In the genomic region with DNA sequence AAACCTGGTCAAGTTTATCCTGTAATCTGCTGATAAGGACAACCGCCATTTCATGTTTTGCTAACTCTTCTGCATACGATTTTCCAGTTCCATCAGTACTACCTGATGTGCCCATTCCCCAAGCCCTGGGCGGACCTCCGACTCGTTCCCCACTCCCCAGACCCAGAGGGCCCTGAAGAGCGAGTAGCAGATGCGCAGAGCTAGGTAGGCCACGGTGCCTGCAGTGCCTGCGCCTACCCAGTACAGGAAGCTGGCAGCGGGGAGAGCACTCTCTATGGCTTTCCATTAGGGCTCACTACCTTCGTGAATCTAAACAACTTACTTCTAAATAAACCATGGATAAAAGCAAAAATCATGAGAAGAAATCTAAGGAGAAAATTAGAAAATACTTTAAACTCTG, we compare ENCODE assay signal across 21 cellular contexts. TPM values are rescaled to one million over a fixed set of nuclear protein-coding genes. Genes with fewer than 3 reads are reported as not detected.
DNase-seq lines count a peak whose midpoint lies in the region; ATAC-seq, FAIRE-seq and TF ChIP-seq lines count a peak whose summit lies in the region.
"Had no signal": no experiment of that assay in that cellular context is flagged by ENCODE, and none has a peak within 500 bp of the region (broad histone marks: within the 10 kb centered on the region; RNA-seq: fewer than 3 reads in every experiment).

No MANE protein-coding gene starts in this region.

- no peaks in the 10 kb centered on the region for H3K36me3 Mint-ChIP-seq in GM23338 (ENCODE audit: low read depth)
- no peaks in the 10 kb centered on the region for H3K36me3 Mint-ChIP-seq in natural killer cell treated with Interleukin-12 subunit alpha and Interleukin-12 subunit beta and Interleukin-15 and Interleukin-18, amount 100 ng/mL, for 72 hours
- H3K36me3 Mint-ChIP-seq: CD8-positive, alpha-beta T cell had no signal

- no peak overlapping the region for H4K8ac ChIP-seq in IMR-90 (ENCODE audit: low read depth in 2 of 2, low read length in 2 of 2)
- H4K8ac ChIP-seq in neuronal stem cell (ENCODE audit: low read depth, low read length): no peak overlapping the region

- CTCF ChIA-PET in IMR-90 (lab: Yijun Ruan, JAX): no interaction called here
- CTCF ChIA-PET in K562 (lab: Yijun Ruan, JAX; ENCODE audit: low intra/inter-chr PET ratio): no interaction called here

- POLR2A ChIA-PET in IMR-90 (lab: Charles Lee; ENCODE audit: unreplicated experiment): no interaction called here
- POLR2A ChIA-PET in K562 (lab: Yijun Ruan, JAX): no interaction called here

- no peaks in the 10 kb centered on the region for H3F3A ChIP-seq in GM23338 (replicated peaks; ENCODE audit: low read depth)

- ATAC-seq in GM23338 (peak; percentile 78), IMR-90 (ENCODE audit: low read depth) (no peak), K562 (no peak; the same call in 2 of the 3 replicates), HG03521 (IDR thresholded peaks at IDR 0.05; ENCODE audit: unreplicated experiment) (no peak)
- no peak for ATAC-seq in natural killer cell treated with Interleukin-12 subunit alpha and Interleukin-12 subunit beta and Interleukin-15 and Interleukin-18, amount 100 ng/mL, for 72 hours
- ATAC-seq: A549; CD8-positive, alpha-beta T cell had no signal

- no peaks in the 10 kb centered on the region for H3K27me3 Mint-ChIP-seq in GM23338 (ENCODE audit: insufficient read depth, low read depth, poor library complexity)
- H3K27me3 Mint-ChIP-seq in natural killer cell treated with Interleukin-12 subunit alpha and Interleukin-12 subunit beta and Interleukin-15 and Interleukin-18, amount 100 ng/mL, for 72 hours: peaks cover 18 to 27% of the 10 kb centered on the region in 2 donors

- no peaks in the 10 kb centered on the region for H3K79me2 ChIP-seq in GM23338 (replicated peaks; ENCODE audit: insufficient read depth)
- H3K79me2 ChIP-seq in K562 (ENCODE audit: control insufficient read depth, insufficient read depth, low read length): no peaks in the 10 kb centered on the region

- H2AFZ ChIP-seq in GM23338: no peak overlapping the region; the same call in 1 of the 2 replicates
- peak overlapping the region; percentile 41 for H2AFZ ChIP-seq in IMR-90 (replicated peaks; ENCODE audit: low read length, poor library complexity)
- H2AFZ ChIP-seq in K562 (ENCODE audit: low read depth, low read length): peak overlapping the region; percentile 16; the same call in 1 of the 2 replicates
- H2AFZ ChIP-seq in neuronal stem cell (ENCODE audit: low read length): no peak overlapping the region

- H2BK120ac ChIP-seq in IMR-90 (ENCODE audit: low read depth, low read length) (no peak overlapping the region), neuronal stem cell (ENCODE audit: low read depth, low read length) (no peak overlapping the region)

- H3K9me2 ChIP-seq in GM23338 (ENCODE audit: insufficient read depth): no peaks in the 10 kb centered on the region

- H4K5ac ChIP-seq in IMR-90 (ENCODE audit: low read depth, low read length): no peak overlapping the region

- H3K4me3 ChIP-seq in GM23338: no peak overlapping the region
- no peak overlapping the region for H3K4me3 ChIP-seq in IMR-90 (ENCODE audit: insufficient read depth, low read depth, low read length)
- no peak overlapping the region for H3K4me3 ChIP-seq in K562
- no peak overlapping the region for H3K4me3 ChIP-seq in neuronal stem cell (ENCODE audit: low read length in 2 of 2)
- H3K4me3 ChIP-seq in colonic mucosa: no peak overlapping the region
- H3K4me3 ChIP-seq: A549; BLaER1 treated with 17β-estradiol and CSF1 and Interleukin-3, amounts not matched to agents 10 nM and 100 nM had no signal

- no peak overlapping the region for H3K27ac Mint-ChIP-seq in GM23338
- no peak overlapping the region for H3K27ac Mint-ChIP-seq in natural killer cell treated with Interleukin-12 subunit alpha and Interleukin-12 subunit beta and Interleukin-15 and Interleukin-18, amount 100 ng/mL, for 72 hours
- H3K27ac Mint-ChIP-seq: B cell; CD4-positive, alpha-beta T cell; CD8-positive, alpha-beta T cell had no signal

- TF ChIP-seq EP300 in K562 (IDR thresholded peaks at IDR 0.05; ENCODE audit: low read length): no peak

- H3K9me3 ChIP-seq in IMR-90 (ENCODE audit: control insufficient read depth, insufficient read depth, low read length) (no peaks in the 10 kb centered on the region), K562 (replicated peaks; ENCODE audit: control insufficient read depth, insufficient read depth, low read depth, low read length) (no peaks in the 10 kb centered on the region), neuronal stem cell (replicated peaks in 1 of 2; ENCODE audit: control insufficient read depth in 2 of 2, insufficient read depth in 1 of 2, low read depth in 1 of 2, low read length in 2 of 2) (no peaks in the 10 kb centered on the region), colonic mucosa (no peaks in the 10 kb centered on the region)
- H3K9me3 ChIP-seq: A549; BLaER1 treated with 17β-estradiol and CSF1 and Interleukin-3, amounts not matched to agents 10 nM and 100 nM; Caco-2 had no signal

- intact Hi-C loops in IMR-90 (cut with micrococcal nuclease) (no loop called here), K562 (cut with micrococcal nuclease) (no loop called here), colonic mucosa (cut with DNase I) (no loop called here)

- H2AK5ac ChIP-seq in IMR-90 (ENCODE audit: low read depth, low read length): no peak overlapping the region
- no peak overlapping the region for H2AK5ac ChIP-seq in neuronal stem cell (ENCODE audit: low read depth, low read length)

- TF ChIP-seq RAD21 in IMR-90 (IDR thresholded peaks at IDR 0.05; ENCODE audit: low read length) (no peak), K562 (CRISPR knock-in tag; conservative IDR thresholded peaks at IDR 0.05 in 1 of 2, IDR thresholded peaks at IDR 0.05 in 1 of 2) (no peak)

- no peak overlapping the region for H2BK20ac ChIP-seq in IMR-90 (ENCODE audit: low read depth, low read length)

- H2BK5ac ChIP-seq in IMR-90 (ENCODE audit: low read depth, low read length, poor library complexity, severe bottlenecking): no peak overlapping the region
- H2BK5ac ChIP-seq in neuronal stem cell (ENCODE audit: low read length): no peak overlapping the region

- in situ Hi-C loops in IMR-90 (cut with MboI; ENCODE audit: low sequenced_read_pairs): no loop called here
- in situ Hi-C loops in K562 (cut with MboI): no loop called here

- H3K14ac ChIP-seq in IMR-90 (replicated peaks; ENCODE audit: low read depth, low read length): no peak overlapping the region
- no peak overlapping the region for H3K14ac ChIP-seq in neuronal stem cell (ENCODE audit: low read length)

- dilution Hi-C loops in IMR-90 (cut with HindIII; ENCODE audit: low sequenced_read_pairs, unreplicated experiment): no loop called here

- H4K91ac ChIP-seq in IMR-90 (ENCODE audit: insufficient read depth, low read depth, low read length): no peak overlapping the region
- no peak overlapping the region for H4K91ac ChIP-seq in neuronal stem cell (ENCODE audit: low read depth, low read length, poor library complexity)

- no peaks in the 10 kb centered on the region for H3K36me3 ChIP-seq in GM23338 (ENCODE audit: insufficient read depth)
- H3K36me3 ChIP-seq in IMR-90 (ENCODE audit: control insufficient read depth, insufficient read depth, low read length): no peaks in the 10 kb centered on the region
- no peaks in the 10 kb centered on the region for H3K36me3 ChIP-seq in K562 (ENCODE audit: control insufficient read depth, insufficient read depth, low read length)
- H3K36me3 ChIP-seq in neuronal stem cell (replicated peaks in 1 of 2; ENCODE audit: control insufficient read depth in 2 of 2, insufficient read depth in 2 of 2, low read length in 2 of 2): no peaks in the 10 kb centered on the region
- no peaks in the 10 kb centered on the region for H3K36me3 ChIP-seq in colonic mucosa
- H3K36me3 ChIP-seq: BLaER1 treated with 17β-estradiol and CSF1 and Interleukin-3, amounts not matched to agents 10 nM and 100 nM had no signal

- BruUV-seq in IMR-90 (replicated peaks; lab: Mats Ljungman, UMichigan): no TSS peak
- BruUV-seq in K562 (replicated peaks; lab: Mats Ljungman, UMichigan): no TSS peak

- no peak overlapping the region for H2BK12ac ChIP-seq in neuronal stem cell (ENCODE audit: low read length)

- no peak for FAIRE-seq in K562 (lab: Jason Lieb, UNC)
- FAIRE-seq: A549, D721Med, GM12891 had no signal

- 90% methylated on average over 4 of the region's 11 CpGs; no CpG with 5 or more reads in 1 of the 2 experiments for WGBS in IMR-90 (ENCODE audit: extremely low coverage in 2 of 2, insufficient read length in 1 of 2), 2 experiments
- WGBS in K562 (ENCODE audit: insufficient coverage, low coverage, missing lambda C conversion rate): 57% methylated on average over 11 of the region's 11 CpGs
- WGBS in neuronal stem cell (ENCODE audit: extremely low coverage in 2 of 2, insufficient read length in 2 of 2, insufficient replicate concordance in 1 of 2), 2 donors: no CpG with 5 or more reads among the region's 11 CpGs

- no peaks in the 10 kb centered on the region for H3K9me3 Mint-ChIP-seq in GM23338
- no peaks in the 10 kb centered on the region for H3K9me3 Mint-ChIP-seq in natural killer cell treated with Interleukin-12 subunit alpha and Interleukin-12 subunit beta and Interleukin-15 and Interleukin-18, amount 100 ng/mL, for 72 hours
- H3K9me3 Mint-ChIP-seq: CD4-positive, alpha-beta T cell; CD8-positive, alpha-beta T cell had no signal

- H3K79me1 ChIP-seq in IMR-90 (ENCODE audit: low read depth in 1 of 2, low read length in 2 of 2) (no peaks in the 10 kb centered on the region), neuronal stem cell (ENCODE audit: low read depth, low read length) (no peaks in the 10 kb centered on the region)

- H3K27ac ChIP-seq in GM23338 (ENCODE audit: low read depth): no peak overlapping the region
- H3K27ac ChIP-seq in IMR-90 (ENCODE audit: insufficient read depth, low read length): no peak overlapping the region
- H3K27ac ChIP-seq in K562 (ENCODE audit: extremely low read depth, low read depth, low read length): no peak overlapping the region
- no peak overlapping the region for H3K27ac ChIP-seq in neuronal stem cell (replicated peaks; ENCODE audit: low read length)
- H3K27ac ChIP-seq in colonic mucosa: no peak overlapping the region
- H3K27ac ChIP-seq: 22Rv1; A549; BLaER1 treated with 17β-estradiol and CSF1 and Interleukin-3, amounts not matched to agents 10 nM and 100 nM; C4-2B had no signal

- DNase-seq in GM23338 (ENCODE audit: low spot score) (no peak), IMR-90 (no peak), K562 (ENCODE audit: extremely low read depth in 1 of 4, low spot score in 3 of 4) (no peak), neuronal stem cell (ENCODE audit: low spot score) (no peak), colonic mucosa (no peak)
- no peak for DNase-seq in natural killer cell treated with Interleukin-12 subunit alpha and Interleukin-12 subunit beta and Interleukin-15 and Interleukin-18, amount 100 ng/mL, for 72 hours (ENCODE audit: low spot score)
- DNase-seq: AML-193; Caco-2; Calu3; CD4-positive, alpha-beta T cell; CD8-positive, alpha-beta T cell; DMS79 treated with DMSO at 0.1 percent for 48 hours; GF-D8 had no signal

- no peak overlapping the region for H3K18ac ChIP-seq in IMR-90 (ENCODE audit: low read depth, low read length)
- H3K18ac ChIP-seq in neuronal stem cell (ENCODE audit: low read length): no peak overlapping the region

- H3K9ac ChIP-seq in IMR-90 (ENCODE audit: low read depth, low read length): no peak overlapping the region
- H3K9ac ChIP-seq in K562 (ENCODE audit: insufficient read depth in 1 of 2, low read depth in 2 of 2, low read length in 2 of 2): no peak overlapping the region; a peak in 1 of 4 replicates
- no peak overlapping the region for H3K9ac ChIP-seq in neuronal stem cell (ENCODE audit: low read depth, low read length, poor library complexity)
- no peak overlapping the region for H3K9ac ChIP-seq in colonic mucosa (ENCODE audit: low read depth in 2 of 2, low read length in 2 of 2)
- H3K9ac ChIP-seq: BLaER1 treated with 17β-estradiol and CSF1 and Interleukin-3, amounts not matched to agents 10 nM and 100 nM had no signal

- H3K4me2 ChIP-seq in GM23338: no peak overlapping the region
- no peak overlapping the region for H3K4me2 ChIP-seq in IMR-90 (ENCODE audit: low read depth, low read length)
- no peak overlapping the region for H3K4me2 ChIP-seq in K562 (ENCODE audit: insufficient read depth, low read length)
- H3K4me2 ChIP-seq in neuronal stem cell (ENCODE audit: insufficient read depth, low read length, poor library complexity, severe bottlenecking): no peak overlapping the region
- H3K4me2 ChIP-seq: A549; BLaER1 treated with 17β-estradiol and CSF1 and Interleukin-3, amounts not matched to agents 10 nM and 100 nM had no signal

- no peak overlapping the region for H3K4me3 Mint-ChIP-seq in GM23338
- no peak overlapping the region for H3K4me3 Mint-ChIP-seq in natural killer cell treated with Interleukin-12 subunit alpha and Interleukin-12 subunit beta and Interleukin-15 and Interleukin-18, amount 100 ng/mL, for 72 hours
- H3K4me3 Mint-ChIP-seq: B cell; CD4-positive, alpha-beta T cell; CD8-positive, alpha-beta T cell had no signal

- H4K20me1 ChIP-seq in GM23338 (replicated peaks; ENCODE audit: insufficient read depth): no peaks in the 10 kb centered on the region; the same call in 1 of the 2 replicates
- no peaks in the 10 kb centered on the region for H4K20me1 ChIP-seq in IMR-90 (ENCODE audit: insufficient read depth, low read length)
- no peaks in the 10 kb centered on the region for H4K20me1 ChIP-seq in K562 (replicated peaks; ENCODE audit: control insufficient read depth, insufficient read depth, low read length)

- H3K27me3 ChIP-seq in GM23338 (ENCODE audit: insufficient read depth): no peaks in the 10 kb centered on the region
- peaks cover 16% of the 10 kb centered on the region for H3K27me3 ChIP-seq in IMR-90 (ENCODE audit: control insufficient read depth, insufficient read depth, low read length)
- H3K27me3 ChIP-seq in K562 (ENCODE audit: control insufficient read depth in 2 of 2, insufficient read depth in 2 of 2, low read length in 2 of 2): no peaks in the 10 kb centered on the region
- H3K27me3 ChIP-seq in neuronal stem cell (ENCODE audit: control insufficient read depth in 3 of 3, insufficient read depth in 3 of 3, low read depth in 1 of 3, low read length in 3 of 3): peaks cover 0 to 11% (median 0%) of the 10 kb centered on the region in 3 experiments
- no peaks in the 10 kb centered on the region for H3K27me3 ChIP-seq in colonic mucosa

- no peak overlapping the region for H2AK9ac ChIP-seq in IMR-90 (replicated peaks; ENCODE audit: low read depth, low read length, poor library complexity)

- no peaks in the 10 kb centered on the region for H3K4me1 ChIP-seq in GM23338 (ENCODE audit: insufficient read depth)
- H3K4me1 ChIP-seq in IMR-90 (ENCODE audit: control insufficient read depth, insufficient read depth, low read length): no peaks in the 10 kb centered on the region
- H3K4me1 ChIP-seq in K562 (replicated peaks in 1 of 2; ENCODE audit: control insufficient read depth in 2 of 2, insufficient read depth in 2 of 2, low read length in 2 of 2): peaks cover 0 to 3% of the 10 kb centered on the region in 2 experiments; a peak in 1 of 5 replicates
- H3K4me1 ChIP-seq in neuronal stem cell (ENCODE audit: control insufficient read depth in 2 of 2, insufficient read depth in 1 of 2, low read depth in 1 of 2, low read length in 2 of 2): no peaks in the 10 kb centered on the region
- H3K4me1 ChIP-seq in colonic mucosa: no peaks in the 10 kb centered on the region
- H3K4me1 ChIP-seq: A549, Caco-2 had no signal

- H3K56ac ChIP-seq in IMR-90 (ENCODE audit: extremely low read depth, insufficient read depth, low read length): no peak overlapping the region

- TF ChIP-seq CTCF in GM23338 (conservative IDR thresholded peaks at IDR 0.05; ENCODE audit: low read depth in 2 of 2) (no peak), IMR-90 (conservative IDR thresholded peaks at IDR 0.05; ENCODE audit: low read depth, low read length) (no peak), K562 (IDR thresholded peaks at IDR 0.05 in 2 of 3, conservative IDR thresholded peaks at IDR 0.05 in 1 of 3; ENCODE audit: insufficient read depth in 2 of 3, low read depth in 1 of 3, low read length in 3 of 3) (no peak), colonic mucosa (IDR thresholded peaks at IDR 0.05) (no peak)

- H3K9me1 ChIP-seq in IMR-90 (ENCODE audit: insufficient read depth, low read length) (no peaks in the 10 kb centered on the region), K562 (ENCODE audit: control insufficient read depth, insufficient read depth, low read length) (no peaks in the 10 kb centered on the region)

- H2BK15ac ChIP-seq in IMR-90 (ENCODE audit: low read depth, low read length) (no peak overlapping the region), neuronal stem cell (ENCODE audit: low read length) (no peak overlapping the region)

- H3K23ac ChIP-seq in IMR-90 (ENCODE audit: low read depth, low read length) (no peak overlapping the region), neuronal stem cell (ENCODE audit: low read depth, low read length, poor library complexity) (peak overlapping the region; percentile 29)

- no peak for TF ChIP-seq POLR2A in IMR-90 (IDR thresholded peaks at IDR 0.05; ENCODE audit: low read depth, low read length)
- no peak for TF ChIP-seq POLR2A in K562 (conservative IDR thresholded peaks at IDR 0.05)

- H3K4ac ChIP-seq in IMR-90 (ENCODE audit: low read depth, low read length): no peak overlapping the region
- H3K4ac ChIP-seq in neuronal stem cell (ENCODE audit: low read length): no peak overlapping the region

- no peaks in the 10 kb centered on the region for H3K4me1 Mint-ChIP-seq in GM23338
- peaks cover 6 to 8% of the 10 kb centered on the region in 2 donors for H3K4me1 Mint-ChIP-seq in natural killer cell treated with Interleukin-12 subunit alpha and Interleukin-12 subunit beta and Interleukin-15 and Interleukin-18, amount 100 ng/mL, for 72 hours (ENCODE audit: low read depth in 2 of 2)

RNA-seq across cellular contexts. Expression of a gene that starts 14.3 kb away (rescaled TPM):
- 2.4 and 7.4 TPM in 2 replicates for total RNA-seq in GM23338 (2014; rRNA removed; shearing (Covaris generic))
- polyA plus RNA-seq in GM23338 (2016; fragmentation: Nextera tagmentation; extraction: Ambion mirVana) (2.0 and 3.0 TPM in 2 replicates), IMR-90 (2012; rRNA removed) (2.0 and 3.0 TPM in 2 replicates), K562 (2011; rRNA removed) (6.1 and 9.4 TPM in 2 replicates), K562 (2014; fragmentation: Illumina TruSeq; extraction: Trizol) (15.3 and 21.4 TPM in 2 replicates), K562 (2014; fragmentation: Nextera tagmentation; extraction: Ambion mirVana) (under 1 TPM; 0.92 to 0.98 TPM), K562 (2014; rRNA removed) (13.5 and 19.4 TPM in 2 replicates)
- total RNA-seq in IMR-90 (2012; rRNA removed) (0.56 and 0.90 TPM in 2 replicates), K562 (2014; rRNA removed) (17.2 and 20.6 TPM in 2 replicates), K562 (2014; rRNA removed; fragmentation: Illumina TruSeq; extraction: Trizol) (9.3 and 10.2 TPM in 2 replicates), K562 (2015; rRNA removed; fragmentation: Illumina TruSeq; extraction: Trizol) (12.1 and 13.8 TPM in 2 replicates), K562 (2021) (23.1 and 24.2 TPM in 2 replicates), colonic mucosa (10 to 100 TPM in 1 of 2 donors, 1 to 10 TPM in 1; 8.4 to 11.4 TPM)
- 1.3 and 2.6 TPM in 2 replicates for polyA plus RNA-seq in IMR-90 (2012; cell fraction: cytosol; rRNA removed)
- 3.0 and 3.8 TPM in 2 replicates for polyA plus RNA-seq in IMR-90 (2012; cell fraction: nucleus; rRNA removed; ENCODE audit: low replicate concordance)
- 37.6 and 49.9 TPM in 2 replicates for total RNA-seq in K562 (2011; cell fraction: chromatin; rRNA removed; ENCODE audit: low replicate concordance)
- 23.3 and 28.0 TPM in 2 replicates for total RNA-seq in K562 (2011; cell fraction: nucleolus; rRNA removed)
- total RNA-seq in K562 (2011; cell fraction: nucleoplasm; rRNA removed): 34.2 and 58.8 TPM in 2 replicates
- 5.7 and 25.9 TPM in 2 replicates for polyA plus RNA-seq in K562 (2011; cell fraction: cytosol; rRNA removed)
- polyA plus RNA-seq in K562 (2011; cell fraction: nucleus; rRNA removed): 9.8 and 25.2 TPM in 2 replicates
- 15.2 and 17.9 TPM in 2 replicates for polyA plus RNA-seq in K562 (2012)
- 4.9 and 9.7 TPM in 2 replicates for polyA minus RNA-seq in K562 (2011; rRNA and poly(A)+ RNA removed)
- polyA minus RNA-seq in K562 (2011; cell fraction: cytosol; rRNA and poly(A)+ RNA removed): 5.5 and 9.4 TPM in 2 replicates
- 9.3 and 15.9 TPM in 2 replicates for polyA minus RNA-seq in K562 (2011; cell fraction: nucleus; rRNA and poly(A)+ RNA removed)
- polyA plus RNA-seq in neuronal stem cell (2013, experiment 1 of 2): 9.4 TPM
- polyA plus RNA-seq in neuronal stem cell (2013, experiment 2 of 2): 9.2 TPM
- total RNA-seq in natural killer cell treated with Interleukin-12 subunit alpha and Interleukin-12 subunit beta and Interleukin-15 and Interleukin-18, amount 100 ng/mL, for 72 hours: 10 to 100 TPM in 1 of 2 donors, 1 to 10 TPM in 1; 6.9 to 10.9 TPM

RNA-seq across cellular contexts. Expression of a gene that starts 43.3 kb away (rescaled TPM):
- 3.7 and 5.7 TPM in 2 replicates for total RNA-seq in GM23338 (2014; rRNA removed; shearing (Covaris generic))
- polyA plus RNA-seq in GM23338 (2016; fragmentation: Nextera tagmentation; extraction: Ambion mirVana) (9.7 and 10.7 TPM in 2 replicates), IMR-90 (2012; rRNA removed) (4.3 and 4.6 TPM in 2 replicates), K562 (2011; rRNA removed) (13.1 and 16.5 TPM in 2 replicates), K562 (2014; fragmentation: Illumina TruSeq; extraction: Trizol) (10.7 and 11.4 TPM in 2 replicates), K562 (2014; fragmentation: Nextera tagmentation; extraction: Ambion mirVana) (10 to 100 TPM; 24.3 to 35.3 TPM), K562 (2014; rRNA removed) (20.9 and 23.8 TPM in 2 replicates)
- total RNA-seq in IMR-90 (2012; rRNA removed) (2.3 and 4.2 TPM in 2 replicates), K562 (2014; rRNA removed) (10.1 and 16.3 TPM in 2 replicates), K562 (2014; rRNA removed; fragmentation: Illumina TruSeq; extraction: Trizol) (14.2 and 15.4 TPM in 2 replicates), K562 (2015; rRNA removed; fragmentation: Illumina TruSeq; extraction: Trizol) (9.0 and 9.5 TPM in 2 replicates), K562 (2021) (17.0 and 18.2 TPM in 2 replicates), colonic mucosa (10 to 100 TPM; 10.8 to 11.9 TPM)
- 1.9 and 2.1 TPM in 2 replicates for polyA plus RNA-seq in IMR-90 (2012; cell fraction: cytosol; rRNA removed)
- polyA plus RNA-seq in IMR-90 (2012; cell fraction: nucleus; rRNA removed; ENCODE audit: low replicate concordance): 0.70 and 2.6 TPM in 2 replicates
- 22.9 and 46.7 TPM in 2 replicates for total RNA-seq in K562 (2011; cell fraction: chromatin; rRNA removed; ENCODE audit: low replicate concordance)
- 19.5 and 19.6 TPM in 2 replicates for total RNA-seq in K562 (2011; cell fraction: nucleolus; rRNA removed)
- total RNA-seq in K562 (2011; cell fraction: nucleoplasm; rRNA removed): 38.3 and 79.8 TPM in 2 replicates
- 3.9 and 6.4 TPM in 2 replicates for polyA plus RNA-seq in K562 (2011; cell fraction: cytosol; rRNA removed)
- polyA plus RNA-seq in K562 (2011; cell fraction: nucleus; rRNA removed): 5.9 and 7.9 TPM in 2 replicates
- 10.4 and 13.3 TPM in 2 replicates for polyA plus RNA-seq in K562 (2012)
- 6.4 and 7.7 TPM in 2 replicates for polyA minus RNA-seq in K562 (2011; rRNA and poly(A)+ RNA removed)
- 1.6 and 2.5 TPM in 2 replicates for polyA minus RNA-seq in K562 (2011; cell fraction: cytosol; rRNA and poly(A)+ RNA removed)
- 7.5 and 10.7 TPM in 2 replicates for polyA minus RNA-seq in K562 (2011; cell fraction: nucleus; rRNA and poly(A)+ RNA removed)
- 6.3 TPM for polyA plus RNA-seq in neuronal stem cell (2013, experiment 1 of 2)
- polyA plus RNA-seq in neuronal stem cell (2013, experiment 2 of 2): 6.7 TPM
- 10 to 100 TPM in 1 of 2 donors, 1 to 10 TPM in 1; 9.6 to 10.8 TPM for total RNA-seq in natural killer cell treated with Interleukin-12 subunit alpha and Interleukin-12 subunit beta and Interleukin-15 and Interleukin-18, amount 100 ng/mL, for 72 hours

Comparison
In these comparisons a context has a peak if more than half of its experiments do, and no peak if none do; other contexts are left out.
1. H2AFZ ChIP-seq: peak in IMR-90 (single experiment) and K562 (single experiment); none in GM23338 (single experiment) and neuronal stem cell (single experiment).